ENCODE assay signal across 1 cellular context in the genomic region with DNA sequence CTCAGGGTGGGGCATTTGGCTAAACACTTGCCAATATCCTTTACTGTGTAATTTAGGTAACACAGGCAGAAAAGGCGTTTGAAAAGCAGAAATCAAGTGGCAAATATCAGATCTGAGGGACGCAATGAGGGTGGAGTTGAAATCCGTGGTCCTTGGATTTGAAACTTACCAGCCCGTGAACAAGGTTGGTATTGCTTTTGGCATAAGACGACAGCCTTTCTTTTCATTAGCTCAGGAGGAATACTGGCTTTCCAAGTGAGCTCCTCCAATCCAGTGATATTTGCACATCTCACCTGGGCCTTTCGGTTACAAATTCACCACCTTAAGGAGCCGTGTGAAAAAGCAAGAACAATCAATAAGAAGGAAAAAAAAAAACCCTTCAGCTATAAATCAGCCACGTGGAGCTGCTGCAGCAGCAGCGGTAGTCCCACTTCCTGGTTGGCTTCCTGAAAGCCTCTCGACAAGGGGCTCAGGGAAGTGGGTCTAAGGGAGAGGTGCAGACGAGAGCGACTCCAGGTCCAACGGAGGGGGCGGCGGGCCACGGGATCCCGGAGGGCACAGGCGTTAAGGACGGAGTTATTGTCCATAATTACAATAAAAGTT.
TF ChIP-seq lines count a peak whose summit lies in the region.

No MANE protein-coding gene starts in this region.

TF ChIP-seq in H1, 55 proteins besides CTCF, POLR2A, EP300 and RAD21:
- peak; percentile 17 for TF ChIP-seq TAF7 (optimal IDR thresholded peaks at IDR 0.05; ENCODE audit: borderline replicate concordance, low read depth, low read length)
- no peak for TF ChIP-seq GABPA (IDR thresholded peaks at IDR 0.05; ENCODE audit: borderline replicate concordance, insufficient read depth, low read length)
- peak; percentile 51 to 91; a peak in 2 of 4 replicates for TF ChIP-seq SIN3A (conservative IDR thresholded peaks at IDR 0.05 in 1 of 2, IDR thresholded peaks at IDR 0.05 in 1 of 2; ENCODE audit: low read depth in 1 of 2, low read length in 2 of 2)
- TF ChIP-seq KDM4A (IDR thresholded peaks at IDR 0.05; ENCODE audit: low read depth, low read length, severe bottlenecking) = no peak
- no peak for TF ChIP-seq RFX5 (IDR thresholded peaks at IDR 0.05; ENCODE audit: borderline replicate concordance, low read depth, low read length)
- TF ChIP-seq, protein P1, sequence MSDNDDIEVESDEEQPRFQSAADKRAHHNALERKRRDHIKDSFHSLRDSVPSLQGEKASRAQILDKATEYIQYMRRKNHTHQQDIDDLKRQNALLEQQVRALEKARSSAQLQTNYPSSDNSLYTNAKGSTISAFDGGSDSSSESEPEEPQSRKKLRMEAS (IDR thresholded peaks at IDR 0.05) = peak; percentile 83
- 0 out of 4 replicates have a peak, but pooled peaks of 1 of the 2 experiments have one; percentile 47 for TF ChIP-seq HDAC2 (IDR thresholded peaks at IDR 0.05; ENCODE audit: borderline replicate concordance in 1 of 2, low read depth in 2 of 2, low read length in 2 of 2)
